22 cellular contexts compared by ENCODE assay signal in genomic region chr2:128812183-128812940, GRCh38.
"Had no signal": no experiment of that assay in that cellular context is flagged by ENCODE, and none has a peak within 500 bp of the region (broad histone marks: within the 10 kb centered on the region; RNA-seq: fewer than 3 reads in every experiment).

No MANE protein-coding gene starts in this region.

- H3K36me3 Mint-ChIP-seq: activated naive CD8-positive, alpha-beta T cell treated with anti-CD3 and anti-CD28 coated beads, Interleukin-2, amount 10 ng/mL, durations not matched to agents 7 days and 5 days had no signal

- H3K4me1 ChIP-seq: breast epithelium, parathyroid adenoma, spleen, upper lobe of left lung had no signal

- H3K4me3 Mint-ChIP-seq: activated naive CD4-positive, alpha-beta T cell treated with anti-CD3 and anti-CD28 coated beads for 36 hours; activated naive CD8-positive, alpha-beta T cell treated with anti-CD3 and anti-CD28 coated beads, Interleukin-2, amount 10 ng/mL, durations not matched to agents 7 days and 5 days; activated T-cell treated with anti-CD3 and anti-CD28 coated beads, Interleukin-2, amount 50 U/mL, for 72 hours; nephron had no signal

- H3K27ac ChIP-seq: breast epithelium, coronary artery, epithelial cell of prostate, parathyroid adenoma, spleen, thoracic aorta, upper lobe of left lung, WERI-Rb-1 had no signal

- H3K9ac ChIP-seq: parathyroid adenoma had no signal

- H3K9me3 Mint-ChIP-seq: activated naive CD4-positive, alpha-beta T cell treated with anti-CD3 and anti-CD28 coated beads for 36 hours had no signal

- H3K4me3 ChIP-seq: breast epithelium, coronary artery, spleen, thoracic aorta, upper lobe of left lung had no signal

- H3K36me3 ChIP-seq: breast epithelium, spleen, thoracic aorta, upper lobe of left lung, WERI-Rb-1 had no signal

- H3K9me3 ChIP-seq: breast epithelium, thoracic aorta, upper lobe of left lung had no signal

- ATAC-seq: activated T-cell treated with anti-CD3 and anti-CD28 coated beads, Interleukin-2, amount 50 U/mL, for 72 hours had no signal

- H3K4me1 Mint-ChIP-seq: activated naive CD8-positive, alpha-beta T cell treated with anti-CD3 and anti-CD28 coated beads, Interleukin-2, amount 10 ng/mL, durations not matched to agents 7 days and 5 days had no signal

- FAIRE-seq: keratinocyte, TTC549 had no signal

- H3K27me3 ChIP-seq: breast epithelium, upper lobe of left lung had no signal

- H3K27ac Mint-ChIP-seq: activated naive CD4-positive, alpha-beta T cell treated with anti-CD3 and anti-CD28 coated beads for 36 hours; activated naive CD8-positive, alpha-beta T cell treated with anti-CD3 and anti-CD28 coated beads, Interleukin-2, amount 10 ng/mL, durations not matched to agents 7 days and 5 days; activated T-cell treated with anti-CD3 and anti-CD28 coated beads, Interleukin-2, amount 50 U/mL, for 72 hours; nephron had no signal

- DNase-seq: activated CD4-positive, alpha-beta T cell treated with anti-CD3 and anti-CD28 coated beads for 1 hour; activated effector memory CD4-positive, alpha-beta T cell treated with Interleukin-2 at 50 U/mL for 16 hours; activated naive CD4-positive, alpha-beta T cell treated with anti-CD3 and anti-CD28 coated beads for 36 hours; activated naive CD8-positive, alpha-beta T cell treated with anti-CD3 and anti-CD28 coated beads, Interleukin-2, amount 10 ng/mL, durations not matched to agents 7 days and 5 days; activated T-cell treated with anti-CD3 and anti-CD28 coated beads, Interleukin-2, amount 50 U/mL, for 72 hours; amniotic stem cell; cerebellar nuclear complex; retina; spleen; stimulated activated CD4-positive, alpha-beta T cell treated with anti-CD3 and anti-CD28 coated beads, Interleukin-4, amount 100 ng/mL, for 1 hour; stimulated activated naive CD4-positive, alpha-beta T cell; T-helper 1 cell; upper lobe of left lung; WERI-Rb-1 had no signal

- H3K79me2 ChIP-seq: parathyroid adenoma had no signal

- H2AFZ ChIP-seq: parathyroid adenoma had no signal
